19 cellular contexts compared by ENCODE assay signal in the genomic region with DNA sequence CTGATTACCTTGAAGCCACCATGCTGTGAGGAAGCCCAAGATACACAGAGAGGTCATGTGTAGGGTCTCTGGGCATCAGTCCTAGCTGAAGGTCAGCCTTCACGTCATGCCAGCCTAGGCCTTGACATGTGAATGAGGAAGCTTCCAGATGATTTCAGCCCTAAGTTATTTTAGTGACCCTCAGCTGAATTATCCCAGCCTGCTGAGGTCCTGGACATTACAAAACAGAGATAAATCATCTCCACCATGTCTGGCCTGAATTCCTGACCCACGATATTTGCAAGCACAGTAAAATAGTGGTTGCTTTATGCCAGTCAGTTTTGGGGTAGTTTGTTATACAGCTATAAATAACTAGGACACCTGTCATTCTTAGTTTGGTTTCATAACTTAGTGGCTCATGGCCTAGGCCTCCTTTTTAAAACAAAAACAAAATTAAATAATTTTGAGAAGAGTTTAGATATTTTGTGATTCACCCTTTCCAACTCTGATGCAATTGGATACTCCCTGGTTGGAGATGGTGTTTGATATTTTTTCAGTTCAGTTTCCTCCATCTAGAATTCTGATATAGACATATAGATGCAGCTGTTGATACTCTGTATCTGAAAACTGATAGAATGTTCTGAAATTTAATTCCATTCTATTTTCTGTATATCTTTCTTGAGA.
DNase-seq lines count a peak whose midpoint lies in the region; ATAC-seq and TF ChIP-seq lines count a peak whose summit lies in the region.
"Had no signal": no experiment of that assay in that cellular context is flagged by ENCODE, and none has a peak within 500 bp of the region (broad histone marks: within the 10 kb centered on the region; RNA-seq: fewer than 3 reads in every experiment).

No MANE protein-coding gene starts in this region.

- H3K4me1 ChIP-seq in RWPE2 (ENCODE audit: insufficient read depth, poor library complexity, severe bottlenecking) (peaks cover 23% of the 10 kb centered on the region), left ventricle myocardium inferior (peaks cover 22% of the 10 kb centered on the region), suprapubic skin (no peaks in the 10 kb centered on the region), hepatocyte (ENCODE audit: insufficient read depth) (no peaks in the 10 kb centered on the region), smooth muscle cell (ENCODE audit: low read depth) (no peaks in the 10 kb centered on the region)
- H3K4me1 ChIP-seq: ascending aorta, psoas muscle had no signal

- H3K36me3 ChIP-seq in RWPE2 (ENCODE audit: low read depth) (no peaks in the 10 kb centered on the region), left ventricle myocardium inferior (no peaks in the 10 kb centered on the region), suprapubic skin (no peaks in the 10 kb centered on the region), hepatocyte (replicated peaks; ENCODE audit: insufficient read depth, low read depth) (no peaks in the 10 kb centered on the region), smooth muscle cell (ENCODE audit: low read depth) (no peaks in the 10 kb centered on the region)
- H3K36me3 ChIP-seq: ascending aorta had no signal

- H3K4me3 ChIP-seq in RWPE2 (ENCODE audit: severe bottlenecking), result no peak overlapping the region
- H3K4me3 ChIP-seq in left ventricle myocardium inferior, result no peak overlapping the region
- no peak overlapping the region for H3K4me3 ChIP-seq in suprapubic skin
- no peak overlapping the region for H3K4me3 ChIP-seq in hepatocyte
- H3K4me3 ChIP-seq in smooth muscle cell, result no peak overlapping the region
- H3K4me3 ChIP-seq: ascending aorta, coronary artery, psoas muscle had no signal

- no peaks in the 10 kb centered on the region for H3F3A ChIP-seq in smooth muscle cell (ENCODE audit: low read depth)

- no peak overlapping the region for H3K4me2 ChIP-seq in hepatocyte
- no peak overlapping the region for H3K4me2 ChIP-seq in smooth muscle cell
- H3K4me2 ChIP-seq: SK-N-SH had no signal

- peaks cover 2% of the 10 kb centered on the region for H3K9me3 ChIP-seq in RWPE2 (ENCODE audit: severe bottlenecking)
- peaks cover 13% of the 10 kb centered on the region for H3K9me3 ChIP-seq in left ventricle myocardium inferior (replicated peaks)
- no peaks in the 10 kb centered on the region for H3K9me3 ChIP-seq in suprapubic skin
- H3K9me3 ChIP-seq in hepatocyte (ENCODE audit: low read depth), result no peaks in the 10 kb centered on the region
- H3K9me3 ChIP-seq in smooth muscle cell (replicated peaks; ENCODE audit: low read depth), result no peaks in the 10 kb centered on the region
- H3K9me3 ChIP-seq: ascending aorta, psoas muscle, SK-N-SH had no signal

- H3K9ac ChIP-seq in smooth muscle cell (ENCODE audit: low read depth), result no peak overlapping the region
- H3K9ac ChIP-seq: SK-N-SH had no signal

- no peak for TF ChIP-seq POLR2A in suprapubic skin (IDR thresholded peaks at IDR 0.05)

- peak; percentile 29 for ATAC-seq in GM21786 (IDR thresholded peaks at IDR 0.05; ENCODE audit: unreplicated experiment)
- no peak for ATAC-seq in RWPE2 (ENCODE audit: low read depth)
- ATAC-seq: left colon, natural killer cell, PC-3 had no signal

- no peak for TF ChIP-seq CTCF in RWPE2 (IDR thresholded peaks at IDR 0.05; ENCODE audit: poor library complexity, severe bottlenecking)
- TF ChIP-seq CTCF in left ventricle myocardium inferior (IDR thresholded peaks at IDR 0.05; ENCODE audit: borderline replicate concordance), result no peak
- TF ChIP-seq CTCF in suprapubic skin (IDR thresholded peaks at IDR 0.05), result no peak
- no peak for TF ChIP-seq CTCF in hepatocyte (IDR thresholded peaks at IDR 0.05; ENCODE audit: poor library complexity)
- TF ChIP-seq CTCF in smooth muscle cell (IDR thresholded peaks at IDR 0.05; ENCODE audit: borderline replicate concordance, insufficient read depth, poor library complexity, severe bottlenecking), result no peak

- H3K79me2 ChIP-seq in hepatocyte (no peaks in the 10 kb centered on the region), smooth muscle cell (ENCODE audit: low read depth) (no peaks in the 10 kb centered on the region)

- H2AFZ ChIP-seq in hepatocyte (no peak overlapping the region), smooth muscle cell (ENCODE audit: low read depth) (no peak overlapping the region)

- intact Hi-C loops in left ventricle myocardium inferior (cut with micrococcal nuclease), result no loop called here

- H3K27ac ChIP-seq in RWPE2 (ENCODE audit: poor library complexity, severe bottlenecking) (peak overlapping the region; percentile 64), left ventricle myocardium inferior (replicated peaks) (peak overlapping the region; percentile 86), suprapubic skin (peak overlapping the region; percentile 72), hepatocyte (no peak overlapping the region), smooth muscle cell (ENCODE audit: low read depth) (no peak overlapping the region)
- H3K27ac ChIP-seq: ascending aorta, C4-2B, psoas muscle had no signal

- H3K9me2 ChIP-seq in hepatocyte (replicated peaks; ENCODE audit: insufficient read depth), result no peaks in the 10 kb centered on the region
- H3K9me2 ChIP-seq: SK-N-SH had no signal

- H4K20me1 ChIP-seq in hepatocyte (ENCODE audit: insufficient read depth, poor library complexity, severe bottlenecking) (no peaks in the 10 kb centered on the region), smooth muscle cell (ENCODE audit: low read depth) (no peaks in the 10 kb centered on the region)

- 62% methylated on average over 1 of the region's 2 CpGs for WGBS in suprapubic skin
- WGBS in hepatocyte (ENCODE audit: low lambda C conversion rate, missing lambda C conversion rate), result 76% methylated on average over 2 of the region's 2 CpGs
- WGBS in smooth muscle cell (ENCODE audit: low lambda C conversion rate), result 64% methylated on average over 2 of the region's 2 CpGs

- H3K27me3 ChIP-seq in RWPE2 (ENCODE audit: insufficient read depth, poor library complexity, severe bottlenecking), result no peaks in the 10 kb centered on the region
- no peaks in the 10 kb centered on the region for H3K27me3 ChIP-seq in left ventricle myocardium inferior (ENCODE audit: low read depth)
- no peaks in the 10 kb centered on the region for H3K27me3 ChIP-seq in suprapubic skin
- no peaks in the 10 kb centered on the region for H3K27me3 ChIP-seq in hepatocyte
- no peaks in the 10 kb centered on the region for H3K27me3 ChIP-seq in smooth muscle cell (ENCODE audit: low read depth)
- H3K27me3 ChIP-seq: ascending aorta had no signal

- no peak for TF ChIP-seq EP300 in suprapubic skin (IDR thresholded peaks at IDR 0.05)

- DNase-seq in RWPE2 (ENCODE audit: low spot score) (no peak), left ventricle myocardium inferior (no peak), suprapubic skin (ENCODE audit: low spot score in 2 of 2) (no peak), hepatocyte (ENCODE audit: low spot score) (no peak), NCI-H146 treated with DMSO at 0.1 percent for 48 hours (lab: John Stamatoyannopoulos, UW; ENCODE audit: unreplicated experiment) (no peak), smooth muscle cell (lab: John Stamatoyannopoulos, UW; ENCODE audit: unreplicated experiment) (no peak)
- DNase-seq: activated CD4-positive, alpha-beta memory T cell treated with anti-CD3 and anti-CD28 coated beads, Interleukin-2, amount 10 ng/mL, durations not matched to agents 7 days and 5 days; DMS53; hippocampal formation; left colon; natural killer cell; NCI-H1694; psoas muscle; SK-N-SH had no signal

Comparison
In these comparisons a context has a peak if more than half of its experiments do, and no peak if none do; other contexts are left out.
1. H3K27ac ChIP-seq: peak in RWPE2 (single experiment), left ventricle myocardium inferior (single experiment) and suprapubic skin (single experiment); none in hepatocyte (single experiment) and smooth muscle cell (single experiment).